Comparison of ENCODE assay signal across 1 cellular context in genomic region chr10:12513003-12513365, GRCh38.
TF ChIP-seq lines count a peak whose summit lies in the region.

No MANE protein-coding gene starts in this region.

TF ChIP-seq in neural cell, 6 proteins besides CTCF, POLR2A, EP300 and RAD21:
- TF ChIP-seq REST (IDR thresholded peaks at IDR 0.05; ENCODE audit: borderline replicate concordance) (no peak), MXI1 (conservative IDR thresholded peaks at IDR 0.05; ENCODE audit: poor library complexity, severe bottlenecking) (no peak), TAF1 (IDR thresholded peaks at IDR 0.05; ENCODE audit: low read depth) (no peak), EZH2 (IDR thresholded peaks at IDR 0.05; ENCODE audit: borderline replicate concordance, insufficient read depth, low read length, poor library complexity, severe bottlenecking) (no peak), SMC3 (conservative IDR thresholded peaks at IDR 0.05; ENCODE audit: poor library complexity) (no peak), POLR2AphosphoS5 (IDR thresholded peaks at IDR 0.05) (no peak)
